8 cellular contexts compared by ENCODE assay signal in genomic region chr4:108849611-108850406, GRCh38.
DNase-seq lines count a peak whose midpoint lies in the region; ATAC-seq and TF ChIP-seq lines count a peak whose summit lies in the region.

No MANE protein-coding gene starts in this region.

- no peaks in the 10 kb centered on the region for H3K9me2 ChIP-seq in PC-3 (replicated peaks; ENCODE audit: low read length)

- H3K4me1 Mint-ChIP-seq in type B pancreatic cell (ENCODE audit: unreplicated experiment) = peaks cover 8% of the 10 kb centered on the region

- no peaks in the 10 kb centered on the region for H4K20me1 ChIP-seq in PC-3 (ENCODE audit: low read length)

- no peak overlapping the region for H3K9ac ChIP-seq in PC-3 (ENCODE audit: low read length)

- peaks cover 20% of the 10 kb centered on the region for H3K4me1 ChIP-seq in PC-3 (ENCODE audit: insufficient read depth, low read length)

- no peaks in the 10 kb centered on the region for H3K9me3 Mint-ChIP-seq in type B pancreatic cell

- CTCF ChIA-PET in PC-3 (lab: Charles Lee) = no interaction called here

- H3K4me2 ChIP-seq in PC-3 (ENCODE audit: low read length) = peak overlapping the region; percentile 41

- no peaks in the 10 kb centered on the region for H3F3A ChIP-seq in PC-3 (ENCODE audit: low read length, unreplicated experiment)

- no peak overlapping the region; the same call in 1 of the 2 replicates for H2AFZ ChIP-seq in PC-3 (ENCODE audit: low read length)

- ATAC-seq in GM19035 (IDR thresholded peaks at IDR 0.05; ENCODE audit: unreplicated experiment) = peak; percentile 85
- peak; percentile 97 for ATAC-seq in HG02852 (IDR thresholded peaks at IDR 0.05; ENCODE audit: unreplicated experiment)
- ATAC-seq in PC-3 = peak; percentile 85

- H3K4me3 Mint-ChIP-seq in type B pancreatic cell = no peak overlapping the region

- DNase-seq in PC-3 = peak; percentile 78
- DNase-seq in iris pigment epithelial cell (ENCODE audit: low read depth) = peak; percentile 83
- DNase-seq in HT-29 (ENCODE audit: low spot score) = no peak
- no peak for DNase-seq in globus pallidus (ENCODE audit: low spot score)
- DNase-seq in type B pancreatic cell (ENCODE audit: extremely low spot score, unreplicated experiment) = no peak
- no peak for DNase-seq in NCI-H524 treated with DMSO at 0.1 percent for 48 hours (lab: John Stamatoyannopoulos, UW)

- H3K36me3 ChIP-seq in PC-3 (ENCODE audit: low read depth, low read length) = no peaks in the 10 kb centered on the region

- no TSS peak for BruUV-seq in PC-3 (replicated peaks; lab: Mats Ljungman, UMichigan)

- POLR2A ChIA-PET in PC-3 (lab: Charles Lee; ENCODE audit: unreplicated experiment) = no interaction called here

- no peaks in the 10 kb centered on the region for H3K9me3 ChIP-seq in PC-3 (ENCODE audit: low read length)

- H3K36me3 Mint-ChIP-seq in type B pancreatic cell = no peaks in the 10 kb centered on the region

- no peak overlapping the region for H3K27ac Mint-ChIP-seq in type B pancreatic cell

- TF ChIP-seq CTCF in PC-3 (conservative IDR thresholded peaks at IDR 0.05; ENCODE audit: low read depth, low read length) (no peak), type B pancreatic cell (conservative IDR thresholded peaks at IDR 0.05) (no peak)

- peaks cover 10% of the 10 kb centered on the region; the same call in 1 of the 2 replicates for H3K27me3 ChIP-seq in PC-3 (ENCODE audit: low read length)

- H3K79me2 ChIP-seq in PC-3 (ENCODE audit: low read length) = no peaks in the 10 kb centered on the region

- intact Hi-C loops in PC-3 (cut with micrococcal nuclease) = no loop called here

- H3K27ac ChIP-seq in PC-3 (ENCODE audit: low read length) = peak overlapping the region; percentile 59

- H3K4me3 ChIP-seq in PC-3 (ENCODE audit: low read length) = no peak overlapping the region

- no peaks in the 10 kb centered on the region for H3K27me3 Mint-ChIP-seq in type B pancreatic cell

Comparison
In these comparisons a context has a peak if more than half of its experiments do, and no peak if none do; other contexts are left out.
1. DNase-seq: peak in PC-3 (single experiment) and iris pigment epithelial cell (single experiment); none in HT-29 (single experiment), globus pallidus (single experiment), type B pancreatic cell (single experiment) and NCI-H524 treated with DMSO at 0.1 percent for 48 hours (single experiment).
2. Peak in every context shown above with its lines, with median percentiles within 50 percentile points of each other: ATAC-seq.